1 cellular context compared by ENCODE assay signal in genomic region chr19:47390533-47391488, GRCh38.
TF ChIP-seq lines count a peak whose summit lies in the region.

No MANE protein-coding gene starts in this region.

TF ChIP-seq in H1, 55 proteins besides CTCF, POLR2A, EP300 and RAD21:
- TF ChIP-seq TAF1 (IDR thresholded peaks at IDR 0.05; ENCODE audit: low read depth, low read length) (no peak), GTF2F1 (IDR thresholded peaks at IDR 0.05; ENCODE audit: borderline replicate concordance, low read depth, low read length) (no peak), TCF12 (IDR thresholded peaks at IDR 0.05; ENCODE audit: low read depth, low read length) (no peak), SP1 (IDR thresholded peaks at IDR 0.05; ENCODE audit: low read depth, low read length) (no peak), SRF (IDR thresholded peaks at IDR 0.05; ENCODE audit: low read depth, low read length) (peak; percentile 50; the same call in 1 of the 2 replicates), POU5F1 (IDR thresholded peaks at IDR 0.05; ENCODE audit: low read depth, low read length) (no peak), CREB1 (IDR thresholded peaks at IDR 0.05) (no peak), RFX5 (IDR thresholded peaks at IDR 0.05; ENCODE audit: borderline replicate concordance, low read depth, low read length) (no peak), TEAD4 (IDR thresholded peaks at IDR 0.05; ENCODE audit: low read depth, low read length) (no peak), KDM4A (IDR thresholded peaks at IDR 0.05; ENCODE audit: low read depth, low read length, severe bottlenecking) (no peak), TBP (IDR thresholded peaks at IDR 0.05; ENCODE audit: low read depth, low read length) (no peak), CEBPB (IDR thresholded peaks at IDR 0.05; ENCODE audit: low read depth, low read length) (no peak), KDM1A (IDR thresholded peaks at IDR 0.05; ENCODE audit: borderline replicate concordance, low read length) (peak; percentile 94), EZH2 (IDR thresholded peaks at IDR 0.05; ENCODE audit: low read depth, low read length, severe bottlenecking) (no peak), SIRT6 (IDR thresholded peaks at IDR 0.05; ENCODE audit: low read length) (no peak)
